Comparison of ENCODE assay signal across 14 cellular contexts in genomic region chr13:51920786-51921185, GRCh38. TPM values are rescaled to one million over a fixed set of nuclear protein-coding genes. Genes with fewer than 3 reads are reported as not detected.
DNase-seq lines count a peak whose midpoint lies in the region; ATAC-seq and TF ChIP-seq lines count a peak whose summit lies in the region.
"Had no signal": no experiment of that assay in that cellular context is flagged by ENCODE, and none has a peak within 500 bp of the region (broad histone marks: within the 10 kb centered on the region; RNA-seq: fewer than 3 reads in every experiment).

No MANE protein-coding gene starts in this region.

- H3K36me3 Mint-ChIP-seq in GM23338 (ENCODE audit: low read depth), result no peaks in the 10 kb centered on the region
- H3K36me3 Mint-ChIP-seq: CD4-positive, alpha-beta memory T cell; IgD-negative memory B cell had no signal

- H3K79me2 ChIP-seq in GM23338 (replicated peaks; ENCODE audit: insufficient read depth), result no peaks in the 10 kb centered on the region

- H3K27ac ChIP-seq in GM23338 (ENCODE audit: low read depth), result no peak overlapping the region
- H3K27ac ChIP-seq in VCaP, result peak overlapping the region; percentile 64; the same call in 1 of the 2 replicates
- H3K27ac ChIP-seq: A549, C4-2B had no signal

- H3K4me3 Mint-ChIP-seq in GM23338, result no peak overlapping the region
- H3K4me3 Mint-ChIP-seq: CD4-positive, alpha-beta memory T cell; IgD-negative memory B cell had no signal

- no peak for DNase-seq in GM23338 (ENCODE audit: low spot score)
- peak; percentile 52 for DNase-seq in islet precursor cell
- peak; percentile 22 for DNase-seq in posterior vena cava (ENCODE audit: low spot score)
- DNase-seq in NCI-H526 (lab: John Stamatoyannopoulos, UW), result no peak
- no peak for DNase-seq in SW 1271 (lab: John Stamatoyannopoulos, UW)
- DNase-seq: BE2C; CD4-positive, alpha-beta memory T cell had no signal

- no peaks in the 10 kb centered on the region for H3F3A ChIP-seq in GM23338 (replicated peaks; ENCODE audit: low read depth)

- H3K9me2 ChIP-seq in GM23338 (ENCODE audit: insufficient read depth), result no peaks in the 10 kb centered on the region

- no peak overlapping the region for H3K4me3 ChIP-seq in GM23338
- H3K4me3 ChIP-seq: A549 had no signal

- no peaks in the 10 kb centered on the region for H3K27me3 ChIP-seq in GM23338 (ENCODE audit: insufficient read depth)
- H3K27me3 ChIP-seq: BE2C had no signal

- ATAC-seq in GM23338 (no peak), HG03520 (IDR thresholded peaks at IDR 0.05; ENCODE audit: unreplicated experiment) (no peak)
- ATAC-seq: A549 had no signal

- H3K4me2 ChIP-seq in GM23338, result no peak overlapping the region
- H3K4me2 ChIP-seq: A549 had no signal

- H3K27me3 Mint-ChIP-seq in GM23338 (ENCODE audit: insufficient read depth, low read depth, poor library complexity), result peaks cover 6% of the 10 kb centered on the region

- H3K27ac Mint-ChIP-seq in GM23338, result peak overlapping the region; percentile 13; the same call in 1 of the 2 replicates
- H3K27ac Mint-ChIP-seq: CD4-positive, alpha-beta memory T cell; IgD-negative memory B cell had no signal

- no peak for TF ChIP-seq CTCF in GM23338 (conservative IDR thresholded peaks at IDR 0.05; ENCODE audit: low read depth in 2 of 2)
- TF ChIP-seq CTCF in VCaP (conservative IDR thresholded peaks at IDR 0.05), result no peak

- intact Hi-C loops in posterior vena cava (cut with DNase I), result no loop called here

- no peaks in the 10 kb centered on the region for H3K9me3 Mint-ChIP-seq in GM23338
- H3K9me3 Mint-ChIP-seq: CD4-positive, alpha-beta memory T cell; IgD-negative memory B cell had no signal

- no peaks in the 10 kb centered on the region for H3K4me1 ChIP-seq in GM23338 (ENCODE audit: insufficient read depth)
- H3K4me1 ChIP-seq: A549, BE2C had no signal

- H2AFZ ChIP-seq in GM23338, result no peak overlapping the region

- no peaks in the 10 kb centered on the region for H4K20me1 ChIP-seq in GM23338 (replicated peaks; ENCODE audit: insufficient read depth)

- no peaks in the 10 kb centered on the region for H3K36me3 ChIP-seq in GM23338 (ENCODE audit: insufficient read depth)
- H3K36me3 ChIP-seq: BE2C had no signal

- peaks cover 4% of the 10 kb centered on the region; the same call in 1 of the 3 replicates for H3K4me1 Mint-ChIP-seq in GM23338

TF ChIP-seq in GM23338, 12 proteins besides CTCF, POLR2A, EP300 and RAD21:
- TF ChIP-seq POLR2AphosphoS5 (IDR thresholded peaks at IDR 0.05; ENCODE audit: low read depth) (no peak), ZNF114 (CRISPR knock-in tag; IDR thresholded peaks at IDR 0.05) (no peak), ZNF331 (CRISPR knock-in tag; IDR thresholded peaks at IDR 0.05; ENCODE audit: low read depth) (no peak), ZNF462 (CRISPR knock-in tag; IDR thresholded peaks at IDR 0.05) (no peak), JUNB (IDR thresholded peaks at IDR 0.05; ENCODE audit: unreplicated experiment) (no peak), NANOG (IDR thresholded peaks at IDR 0.05; ENCODE audit: borderline replicate concordance) (no peak), EZH2phosphoT487 (IDR thresholded peaks at IDR 0.05; ENCODE audit: unreplicated experiment) (no peak), STAT1 (IDR thresholded peaks at IDR 0.05; ENCODE audit: unreplicated experiment) (no peak), EZH2 (IDR thresholded peaks at IDR 0.05; ENCODE audit: low read depth, unreplicated experiment) (no peak)
- TF ChIP-seq, protein P1, sequence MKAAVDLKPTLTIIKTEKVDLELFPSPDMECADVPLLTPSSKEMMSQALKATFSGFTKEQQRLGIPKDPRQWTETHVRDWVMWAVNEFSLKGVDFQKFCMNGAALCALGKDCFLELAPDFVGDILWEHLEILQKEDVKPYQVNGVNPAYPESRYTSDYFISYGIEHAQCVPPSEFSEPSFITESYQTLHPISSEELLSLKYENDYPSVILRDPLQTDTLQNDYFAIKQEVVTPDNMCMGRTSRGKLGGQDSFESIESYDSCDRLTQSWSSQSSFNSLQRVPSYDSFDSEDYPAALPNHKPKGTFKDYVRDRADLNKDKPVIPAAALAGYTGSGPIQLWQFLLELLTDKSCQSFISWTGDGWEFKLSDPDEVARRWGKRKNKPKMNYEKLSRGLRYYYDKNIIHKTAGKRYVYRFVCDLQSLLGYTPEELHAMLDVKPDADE (IDR thresholded peaks at IDR 0.05), result no peak

RNA-seq across cellular contexts. Expression of gene CCDC70, which starts 59.0 kb away (rescaled TPM):
- total RNA-seq in GM23338 (2014; rRNA removed; shearing (Covaris generic)), result not detected in 2 replicates
- not detected in 2 replicates for polyA plus RNA-seq in GM23338 (2016; fragmentation: Nextera tagmentation; extraction: Ambion mirVana)
- not detected for total RNA-seq in posterior vena cava
- total RNA-seq: CD4-positive, alpha-beta memory T cell; HT1080 had no signal
- polyA plus RNA-seq: A549; AG04450; CD4-positive, alpha-beta memory T cell; IgD-negative memory B cell had no signal

Comparison
In these comparisons a context has a peak if more than half of its experiments do, and no peak if none do; other contexts are left out.
1. DNase-seq: peak in islet precursor cell (single experiment) and posterior vena cava (single experiment); none in GM23338 (single experiment), NCI-H526 (0 of 2) and SW 1271 (0 of 2).